20 cellular contexts compared by ENCODE assay signal in genomic region chr9:88965473-88965872, GRCh38. TPM values are rescaled to one million over a fixed set of nuclear protein-coding genes. Genes with fewer than 3 reads are reported as not detected.
DNase-seq lines count a peak whose midpoint lies in the region; ATAC-seq and TF ChIP-seq lines count a peak whose summit lies in the region.
"Had no signal": no experiment of that assay in that cellular context is flagged by ENCODE, and none has a peak within 500 bp of the region (broad histone marks: within the 10 kb centered on the region; RNA-seq: fewer than 3 reads in every experiment).

No MANE protein-coding gene starts in this region.

- H3K4me3 ChIP-seq in heart right ventricle (no peak overlapping the region), right cardiac atrium (ENCODE audit: low read length) (no peak overlapping the region), testis (no peak overlapping the region)
- H3K4me3 ChIP-seq: BLaER1 treated with 17β-estradiol and CSF1 and Interleukin-3, amounts not matched to agents 10 nM and 100 nM; GM12878 had no signal

- H3K4me1 ChIP-seq in heart right ventricle (peaks cover 0 to 3% (median 0%) of the 10 kb centered on the region in 9 donors), right cardiac atrium (ENCODE audit: control insufficient read depth, insufficient read depth, low read length) (no peaks in the 10 kb centered on the region), testis (no peaks in the 10 kb centered on the region)
- H3K4me1 ChIP-seq: BLaER1 treated with 17β-estradiol and CSF1 and Interleukin-3, amounts not matched to agents 10 nM and 100 nM had no signal

- peak; percentile 89 for ATAC-seq in Right ventricle myocardium inferior
- ATAC-seq in heart right ventricle, result peak; percentile 46 to 95 (median 72)
- ATAC-seq in right cardiac atrium, result peak; percentile 43 to 67
- ATAC-seq in GM21528 (IDR thresholded peaks at IDR 0.05; ENCODE audit: low FRiP score, unreplicated experiment), result no peak
- ATAC-seq: CD8-positive, alpha-beta T cell; GM12878 had no signal

- H3K9me3 ChIP-seq in heart right ventricle, result no peaks in the 10 kb centered on the region
- no peaks in the 10 kb centered on the region for H3K9me3 ChIP-seq in right cardiac atrium (ENCODE audit: control insufficient read depth, low read length)
- no peaks in the 10 kb centered on the region for H3K9me3 ChIP-seq in testis

- TF ChIP-seq POLR2A in testis (IDR thresholded peaks at IDR 0.05), result no peak

- TF ChIP-seq CTCF in heart right ventricle (IDR thresholded peaks at IDR 0.05) (no peak), testis (IDR thresholded peaks at IDR 0.05) (no peak)

- H3K27ac ChIP-seq in heart right ventricle, result no peak overlapping the region
- no peak overlapping the region for H3K27ac ChIP-seq in right cardiac atrium (ENCODE audit: low read length)
- H3K27ac ChIP-seq in testis, result no peak overlapping the region
- H3K27ac ChIP-seq: BLaER1 treated with 17β-estradiol and CSF1 and Interleukin-3, amounts not matched to agents 10 nM and 100 nM had no signal

- H3K27me3 ChIP-seq in heart right ventricle (peaks cover 0 to 6% (median 0%) of the 10 kb centered on the region in 7 donors), right cardiac atrium (ENCODE audit: control insufficient read depth, insufficient read depth) (no peaks in the 10 kb centered on the region), testis (no peaks in the 10 kb centered on the region)
- H3K27me3 ChIP-seq: BLaER1 treated with 17β-estradiol and CSF1 and Interleukin-3, amounts not matched to agents 10 nM and 100 nM had no signal

- intact Hi-C loops in Right ventricle myocardium inferior (cut with DNase I), result no loop called here
- intact Hi-C loops in cardiac septum (cut with DNase I), result no loop called here
- intact Hi-C loops in heart right ventricle (cut with DNase I), result no loop called here
- intact Hi-C loops in right cardiac atrium (cut with DNase I), result no loop called here
- intact Hi-C loops in testis (cut with DNase I; ENCODE audit: low total_unique reads), result no loop called here

- 47 to 71% methylated on average over 8 of the region's 8 CpGs for WGBS in heart right ventricle, 2 donors
- 66% methylated on average over 8 of the region's 8 CpGs for WGBS in right cardiac atrium
- 78 to 90% methylated on average over 8 of the region's 8 CpGs for WGBS in testis, 2 donors

- DNase-seq in Right ventricle myocardium inferior (ENCODE audit: missing footprints) (no peak), cardiac septum (ENCODE audit: low spot score) (no peak), heart right ventricle (peak in 1 of 2 donors; percentile 37), right cardiac atrium (peak in 1 of 3 donors; percentile 60), testis (peak; percentile 2), NAMALWA (ENCODE audit: low spot score) (no peak), NOMO-1 treated with DMSO at 0.1 percent for 48 hours (lab: John Stamatoyannopoulos, UW; ENCODE audit: unreplicated experiment) (no peak)
- DNase-seq: CD8-positive, alpha-beta T cell; COR-L47; DMS 273 treated with DMSO at 0.1 percent for 48 hours; DMS53; DND-41; EL; H9 had no signal

- H3K36me3 ChIP-seq in heart right ventricle, result no peaks in the 10 kb centered on the region
- no peaks in the 10 kb centered on the region for H3K36me3 ChIP-seq in testis (ENCODE audit: low read depth, missing control alignments)
- H3K36me3 ChIP-seq: BLaER1 treated with 17β-estradiol and CSF1 and Interleukin-3, amounts not matched to agents 10 nM and 100 nM had no signal

RNA-seq across cellular contexts. Expression of gene S1PR3, which starts 25.8 kb away (rescaled TPM):
- total RNA-seq in Right ventricle myocardium inferior (27.5 TPM), cardiac septum (9.9 TPM), heart right ventricle (10 to 100 TPM in 7 of 10 donors, 1 to 10 TPM in 3; 3.6 to 61.6 (median 13.1) TPM), right cardiac atrium (10 to 100 TPM; 37.2 to 51.6 (median 38.3) TPM), testis (1 to 10 TPM; 4.5 to 7.2 TPM)
- polyA plus RNA-seq in heart right ventricle (10 to 100 TPM; 12.7 to 13.9 TPM), right cardiac atrium (24.9 TPM), testis (ENCODE audit: insufficient read depth, low read depth, low replicate concordance) (7.0 TPM)
- total RNA-seq: B cell, G401, HT-29 had no signal
